Comparison of ENCODE assay signal across 8 cellular contexts in genomic region chr2:216012830-216013079, GRCh38. TPM values are rescaled to one million over a fixed set of nuclear protein-coding genes. Genes with fewer than 3 reads are reported as not detected.
DNase-seq lines count a peak whose midpoint lies in the region; ATAC-seq and TF ChIP-seq lines count a peak whose summit lies in the region.

No MANE protein-coding gene starts in this region.

- peak overlapping the region; percentile 73 for H3K9ac ChIP-seq in mesendoderm (ENCODE audit: low read length)

- no peaks in the 10 kb centered on the region for H3K27me3 ChIP-seq in cardiac muscle cell
- no peaks in the 10 kb centered on the region for H3K27me3 ChIP-seq in brain microvascular endothelial cell (replicated peaks)
- H3K27me3 ChIP-seq in mesendoderm (ENCODE audit: insufficient read depth, low read length, poor library complexity) = no peaks in the 10 kb centered on the region
- no peaks in the 10 kb centered on the region for H3K27me3 ChIP-seq in uterus

- DNase-seq in cardiac muscle cell (ENCODE audit: low read depth in 1 of 2, low spot score in 1 of 2) (no peak), left ventricle myocardium superior (no peak), brain microvascular endothelial cell (no peak), mesendoderm (no peak), uterus (no peak), ureter (ENCODE audit: low spot score) (no peak)

- peaks cover 19% of the 10 kb centered on the region for H3K79me2 ChIP-seq in mesendoderm (ENCODE audit: control insufficient read depth, insufficient read depth, low read length)

- H3K4me3 ChIP-seq in cardiac muscle cell = peak overlapping the region; percentile 61
- peak overlapping the region; percentile 68 for H3K4me3 ChIP-seq in brain microvascular endothelial cell (ENCODE audit: low read depth, low read length)
- H3K4me3 ChIP-seq in mesendoderm (ENCODE audit: low read length) = peak overlapping the region; percentile 57
- peak overlapping the region; percentile 45 to 54 for H3K4me3 ChIP-seq in uterus

- in situ Hi-C loops in brain microvascular endothelial cell (cut with HindIII; ENCODE audit: low pct_ligation_motif_present, low sequenced_read_pairs) = no loop called here

- H3K4me1 ChIP-seq in cardiac muscle cell (ENCODE audit: low read depth) (peaks cover 10% of the 10 kb centered on the region), mesendoderm (ENCODE audit: control insufficient read depth, low read depth, low read length) (no peaks in the 10 kb centered on the region), uterus (no peaks in the 10 kb centered on the region)

- intact Hi-C loops in left ventricle myocardium superior (cut with micrococcal nuclease) (no loop called here), uterus (cut with DNase I; ENCODE audit: low total_unique reads) (no loop called here)

- H3K56ac ChIP-seq in mesendoderm (ENCODE audit: low read length) = peak overlapping the region; percentile 96

- ATAC-seq in left ventricle myocardium superior (no peak), HG03354 (IDR thresholded peaks at IDR 0.05; ENCODE audit: poor library complexity, severe bottlenecking, unreplicated experiment) (no peak), HG03108 (IDR thresholded peaks at IDR 0.05; ENCODE audit: unreplicated experiment) (no peak)

- no peak for TF ChIP-seq POLR2A in uterus (IDR thresholded peaks at IDR 0.05)

- no peak overlapping the region for H2BK15ac ChIP-seq in mesendoderm (replicated peaks; ENCODE audit: low read depth)

- peak overlapping the region; percentile 58 for H3K4me2 ChIP-seq in mesendoderm (ENCODE audit: low read length)

- TF ChIP-seq CTCF in cardiac muscle cell (IDR thresholded peaks at IDR 0.05; ENCODE audit: low read depth, low read length) (no peak), brain microvascular endothelial cell (IDR thresholded peaks at IDR 0.05; ENCODE audit: low read depth, low read length, missing control alignments) (no peak), uterus (IDR thresholded peaks at IDR 0.05) (no peak)

- peak overlapping the region; percentile 49 for H3K23ac ChIP-seq in mesendoderm (ENCODE audit: low read length)

- H3K9me3 ChIP-seq in cardiac muscle cell (ENCODE audit: low read depth) (no peaks in the 10 kb centered on the region), uterus (no peaks in the 10 kb centered on the region)

- no peak overlapping the region for H2AK5ac ChIP-seq in mesendoderm (ENCODE audit: low read length)

- H3K18ac ChIP-seq in mesendoderm (ENCODE audit: low read length) = no peak overlapping the region

- peaks cover 1% of the 10 kb centered on the region for H3K79me1 ChIP-seq in mesendoderm (ENCODE audit: low read length)

- no peaks in the 10 kb centered on the region for H3K36me3 ChIP-seq in cardiac muscle cell
- H3K36me3 ChIP-seq in brain microvascular endothelial cell (replicated peaks) = no peaks in the 10 kb centered on the region
- no peaks in the 10 kb centered on the region for H3K36me3 ChIP-seq in mesendoderm (ENCODE audit: control insufficient read depth, insufficient read depth, low read length)
- H3K36me3 ChIP-seq in uterus = no peaks in the 10 kb centered on the region

- H3K4ac ChIP-seq in mesendoderm (ENCODE audit: low read depth, low read length) = peak overlapping the region; percentile 94

- no peak overlapping the region for H2BK120ac ChIP-seq in mesendoderm (ENCODE audit: low read depth, low read length)

- no peak overlapping the region for H2BK5ac ChIP-seq in mesendoderm (ENCODE audit: low read length)

- no peak overlapping the region for H3K27ac ChIP-seq in cardiac muscle cell
- H3K27ac ChIP-seq in brain microvascular endothelial cell = no peak overlapping the region
- H3K27ac ChIP-seq in mesendoderm (ENCODE audit: low read depth, low read length) = no peak overlapping the region
- H3K27ac ChIP-seq in uterus = peak overlapping the region; percentile 38 to 54

- H4K5ac ChIP-seq in mesendoderm (ENCODE audit: low read length) = no peak overlapping the region

- no CpG with 5 or more reads among the region's 6 CpGs for WGBS in mesendoderm (ENCODE audit: extremely low coverage, insufficient coverage, low lambda C conversion rate)

- H4K8ac ChIP-seq in mesendoderm (ENCODE audit: low read depth, low read length) = no peak overlapping the region

RNA-seq across cellular contexts. Expression of gene MREG, which starts 0.6 kb away (rescaled TPM):
- total RNA-seq in cardiac muscle cell (1.6 and 4.4 TPM in 2 replicates), left ventricle myocardium superior (0.84 TPM), uterus (1 to 10 TPM in 3 of 4 donors, under 1 TPM in 1; 0.59 to 8.5 (median 3.9) TPM), ureter (13.8 TPM)
- 1.3 TPM in 2 replicates for polyA plus RNA-seq in cardiac muscle cell
- 17.2 TPM for polyA plus RNA-seq in mesendoderm (2013, experiment 1 of 2)
- 17.8 TPM for polyA plus RNA-seq in mesendoderm (2013, experiment 2 of 2)

Comparison
In these comparisons a context has a peak if more than half of its experiments do, and no peak if none do; other contexts are left out.
1. H3K27ac ChIP-seq: peak in uterus (2 of 2); none in cardiac muscle cell (single experiment), brain microvascular endothelial cell (single experiment) and mesendoderm (single experiment).
2. Peak in every context shown above with its lines, with median percentiles within 50 percentile points of each other: H3K4me3 ChIP-seq.